ENCODE assay signal across 18 cellular contexts in the genomic region with DNA sequence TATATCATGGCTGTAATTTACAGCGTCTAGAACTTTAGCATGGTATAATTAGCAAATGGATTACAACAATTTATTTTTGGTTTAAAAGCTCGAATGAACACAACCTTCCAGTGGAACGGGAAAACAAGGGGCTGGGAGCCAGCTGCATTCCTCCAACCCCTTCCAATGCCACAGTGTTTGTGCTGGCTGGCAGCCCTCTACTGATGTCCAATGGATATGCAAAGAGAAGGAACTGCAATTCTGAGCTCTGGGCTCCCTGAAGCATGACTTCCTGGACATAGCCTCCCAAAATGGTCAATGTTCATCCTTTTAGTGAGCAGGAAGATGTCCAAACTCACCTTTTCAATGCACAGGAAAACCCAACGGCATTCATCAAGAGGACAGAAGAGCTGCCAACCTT.
DNase-seq lines count a peak whose midpoint lies in the region; ATAC-seq and TF ChIP-seq lines count a peak whose summit lies in the region.
"Had no signal": no experiment of that assay in that cellular context is flagged by ENCODE, and none has a peak within 500 bp of the region (broad histone marks: within the 10 kb centered on the region; RNA-seq: fewer than 3 reads in every experiment).

No MANE protein-coding gene starts in this region.

- H3K27me3 ChIP-seq in ascending aorta (no peaks in the 10 kb centered on the region), aorta (ENCODE audit: control insufficient read depth in 1 of 2, insufficient read depth in 2 of 2, low read length in 1 of 2) (no peaks in the 10 kb centered on the region)
- H3K27me3 ChIP-seq: BE2C had no signal

- DNase-seq in ascending aorta (ENCODE audit: low spot score in 2 of 2) (no peak), globus pallidus (ENCODE audit: low spot score) (peak; percentile 17), pons (ENCODE audit: low spot score) (peak; percentile 22), aorta (peak in 1 of 2 donors; percentile 76), NCI-H2171 (lab: John Stamatoyannopoulos, UW) (no peak), LoVo (ENCODE audit: low spot score) (no peak)
- no peak for DNase-seq in activated effector memory CD4-positive, alpha-beta T cell treated with anti-CD3 and anti-CD28 coated beads, Interleukin-2, amount 50 U/mL, for 16 hours
- DNase-seq: ACHN; BE2C; CD8-positive, alpha-beta T cell; DND-41; GF-D8; KBM-7; NCI-H1048; NCI-H69; PC-3 had no signal

- H3K27ac ChIP-seq in ascending aorta (peak overlapping the region; percentile 2 to 51), aorta (ENCODE audit: low read depth in 1 of 2, low read length in 2 of 2) (peak overlapping the region in 1 of 2 donors; percentile 74)
- H3K27ac ChIP-seq: HL-60 had no signal

- H3K4me1 ChIP-seq in ascending aorta (peaks cover 0 to 2% of the 10 kb centered on the region in 2 donors), aorta (ENCODE audit: control insufficient read depth in 1 of 2, insufficient read depth in 2 of 2, low read length in 2 of 2) (peaks cover 0 to 13% of the 10 kb centered on the region in 2 donors)
- H3K4me1 ChIP-seq: BE2C had no signal

- H3K36me3 ChIP-seq in ascending aorta (no peaks in the 10 kb centered on the region), aorta (ENCODE audit: control insufficient read depth in 1 of 2, insufficient read depth in 2 of 2, low read length in 1 of 2) (no peaks in the 10 kb centered on the region)
- H3K36me3 ChIP-seq: BE2C had no signal

- ATAC-seq in aorta (ENCODE audit: low FRiP score) = peak; percentile 53
- ATAC-seq: CD8-positive, alpha-beta T cell; GM23338; PC-3 had no signal

- intact Hi-C loops in ascending aorta (cut with DNase I) (no loop called here), aorta (cut with DNase I) (no loop called here)

- H3K9me3 ChIP-seq in ascending aorta (no peaks in the 10 kb centered on the region), aorta (ENCODE audit: control insufficient read depth, low read length) (no peaks in the 10 kb centered on the region)
- H3K9me3 ChIP-seq: BE2C had no signal

- 17 to 18% methylated on average over 4 of the region's 4 CpGs for WGBS in aorta, 2 donors

- no peak for TF ChIP-seq CTCF in ascending aorta (IDR thresholded peaks at IDR 0.05)

- no peak overlapping the region for H3K4me3 ChIP-seq in ascending aorta
- H3K4me3 ChIP-seq in aorta (ENCODE audit: low read length in 2 of 2) = no peak overlapping the region
- H3K4me3 ChIP-seq: GM23338 had no signal

Comparison
In these comparisons a context has a peak if more than half of its experiments do, and no peak if none do; other contexts are left out.
1. DNase-seq: peak in globus pallidus (single experiment) and pons (single experiment); none in ascending aorta (0 of 2), NCI-H2171 (single experiment), LoVo (single experiment) and activated effector memory CD4-positive, alpha-beta T cell treated with anti-CD3 and anti-CD28 coated beads, Interleukin-2, amount 50 U/mL, for 16 hours (single experiment).